In genomic region chr18:80108739-80109675, GRCh38 we compare ENCODE assay signal across 8 cellular contexts. TPM values are rescaled to one million over a fixed set of nuclear protein-coding genes. Genes with fewer than 3 reads are reported as not detected.
DNase-seq lines count a peak whose midpoint lies in the region; ATAC-seq, FAIRE-seq and TF ChIP-seq lines count a peak whose summit lies in the region.

TSS of gene ADNP2 (plus strand) at chr18:80109262. CDS start at chr18:80117543, 8,281 bp downstream.

- peak within 1 kb of the TSS; percentile 87 for H3K27ac ChIP-seq in caudate nucleus (ENCODE audit: low read depth, low read length)

- H3K27me3 Mint-ChIP-seq in WTC11 (ENCODE audit: low read depth), result no peaks in the 10 kb centered on the region

- peak; percentile 70 for ATAC-seq in GM18868 (IDR thresholded peaks at IDR 0.05; ENCODE audit: unreplicated experiment)
- ATAC-seq in HG03108 (IDR thresholded peaks at IDR 0.05; ENCODE audit: unreplicated experiment), result peak; percentile 41
- peak; percentile 80 for ATAC-seq in WTC11

- H3K36me3 Mint-ChIP-seq in WTC11, result peaks cover 5% of the 10 kb centered on the region

- POLR2A ChIA-PET in WTC11 (lab: Charles Lee), result interaction anchor here (0.5 to 1.0 kb wide), 3 partner anchors 12 to 74 kb away, joined by 3 to 6 read pairs (median 4); no protein-coding TSS in a partner anchor

- in situ Hi-C loops in ACHN (cut with HindIII; ENCODE audit: low pct_ligation_motif_present, low pct_unique_long_range_greater_than_20kb, low sequenced_read_pairs), result no loop called here

- 0 out of 2 replicates have a peak, but pooled peaks cover 6% of the 10 kb centered on the region for H3K9me3 Mint-ChIP-seq in WTC11

- peak within 1 kb of the TSS; percentile 75 for H3K4me3 Mint-ChIP-seq in WTC11

- CTCF ChIA-PET in WTC11 (lab: Charles Lee), result interaction anchor here (1.0 to 1.3 kb wide), 3 partner anchors 38 to 75 kb away, joined by 3 to 5 read pairs (median 5); no protein-coding TSS in a partner anchor

- DNase-seq in ACHN (peak; percentile 94), NCI-H2227 (lab: John Stamatoyannopoulos, UW; ENCODE audit: unreplicated experiment) (peak; percentile 93), WTC11 (ENCODE audit: low spot score) (peak; percentile 94), caudate nucleus (lab: John Stamatoyannopoulos, UW) (peak in 60 of 61 donors; percentile 4 to 98 (median 84))
- peak; percentile 67 for DNase-seq in stimulated activated CD4-positive, alpha-beta T cell treated with anti-CD3 and anti-CD28 coated beads, Interleukin-12 subunit alpha, Interleukin-12 subunit beta, amount 100 ng/mL, for 4 hours

- peak; percentile 71 for FAIRE-seq in islet of Langerhans (lab: Jason Lieb, UNC)

- no peak for TF ChIP-seq CTCF in WTC11 (IDR thresholded peaks at IDR 0.05)

- H3K4me1 Mint-ChIP-seq in WTC11, result peaks cover 65% of the 10 kb centered on the region

- peak within 1 kb of the TSS; percentile 84; the same call in 1 of the 2 replicates for H3K27ac Mint-ChIP-seq in WTC11

TF ChIP-seq in WTC11, 78 proteins besides CTCF, POLR2A, EP300 and RAD21:
- TF ChIP-seq USF2 (CRISPR knock-in tag; IDR thresholded peaks at IDR 0.05) (peak; percentile 94), ZNF671 (CRISPR knock-in tag; IDR thresholded peaks at IDR 0.05) (0 out of 2 replicates have a peak, but pooled peaks have one; percentile 13), ARID4B (CRISPR knock-in tag; IDR thresholded peaks at IDR 0.05; ENCODE audit: borderline replicate concordance) (no peak), MAX (CRISPR knock-in tag; IDR thresholded peaks at IDR 0.05) (peak; percentile 39; the same call in 1 of the 2 replicates), SP1 (CRISPR knock-in tag; conservative IDR thresholded peaks at IDR 0.05) (peak; percentile 62), KAT7 (CRISPR knock-in tag; IDR thresholded peaks at IDR 0.05; ENCODE audit: borderline replicate concordance) (no peak), IRF1 (CRISPR knock-in tag; IDR thresholded peaks at IDR 0.05) (no peak), NFYB (CRISPR knock-in tag; conservative IDR thresholded peaks at IDR 0.05; ENCODE audit: low read depth) (peak; percentile 83), RELA (CRISPR knock-in tag; IDR thresholded peaks at IDR 0.05; ENCODE audit: borderline replicate concordance) (no peak), CREM (CRISPR knock-in tag; IDR thresholded peaks at IDR 0.05) (peak; percentile 76; the same call in 1 of the 2 replicates), JAZF1 (CRISPR knock-in tag; IDR thresholded peaks at IDR 0.05) (no peak), ZNF121 (CRISPR knock-in tag; IDR thresholded peaks at IDR 0.05) (no peak), TEAD4 (CRISPR knock-in tag; IDR thresholded peaks at IDR 0.05) (no peak), SOX15 (CRISPR knock-in tag; IDR thresholded peaks at IDR 0.05) (no peak), USF1 (CRISPR knock-in tag; IDR thresholded peaks at IDR 0.05) (peak; percentile 92), ESRRA (CRISPR knock-in tag; IDR thresholded peaks at IDR 0.05; ENCODE audit: borderline replicate concordance) (no peak), ERG (CRISPR knock-in tag; IDR thresholded peaks at IDR 0.05) (no peak)

RNA-seq across cellular contexts. Expression of gene ADNP2, which starts in this region (rescaled TPM):
- 46.5 to 56.0 TPM (median 49.0 TPM) in 3 replicates for total RNA-seq in WTC11 (2021)

Comparison
In these comparisons a context has a peak if more than half of its experiments do, and no peak if none do; other contexts are left out.
1. Peak in every context shown above with its lines: DNase-seq, ATAC-seq and H3K27ac ChIP-seq.